ENCODE assay signal across 8 cellular contexts in the genomic region with DNA sequence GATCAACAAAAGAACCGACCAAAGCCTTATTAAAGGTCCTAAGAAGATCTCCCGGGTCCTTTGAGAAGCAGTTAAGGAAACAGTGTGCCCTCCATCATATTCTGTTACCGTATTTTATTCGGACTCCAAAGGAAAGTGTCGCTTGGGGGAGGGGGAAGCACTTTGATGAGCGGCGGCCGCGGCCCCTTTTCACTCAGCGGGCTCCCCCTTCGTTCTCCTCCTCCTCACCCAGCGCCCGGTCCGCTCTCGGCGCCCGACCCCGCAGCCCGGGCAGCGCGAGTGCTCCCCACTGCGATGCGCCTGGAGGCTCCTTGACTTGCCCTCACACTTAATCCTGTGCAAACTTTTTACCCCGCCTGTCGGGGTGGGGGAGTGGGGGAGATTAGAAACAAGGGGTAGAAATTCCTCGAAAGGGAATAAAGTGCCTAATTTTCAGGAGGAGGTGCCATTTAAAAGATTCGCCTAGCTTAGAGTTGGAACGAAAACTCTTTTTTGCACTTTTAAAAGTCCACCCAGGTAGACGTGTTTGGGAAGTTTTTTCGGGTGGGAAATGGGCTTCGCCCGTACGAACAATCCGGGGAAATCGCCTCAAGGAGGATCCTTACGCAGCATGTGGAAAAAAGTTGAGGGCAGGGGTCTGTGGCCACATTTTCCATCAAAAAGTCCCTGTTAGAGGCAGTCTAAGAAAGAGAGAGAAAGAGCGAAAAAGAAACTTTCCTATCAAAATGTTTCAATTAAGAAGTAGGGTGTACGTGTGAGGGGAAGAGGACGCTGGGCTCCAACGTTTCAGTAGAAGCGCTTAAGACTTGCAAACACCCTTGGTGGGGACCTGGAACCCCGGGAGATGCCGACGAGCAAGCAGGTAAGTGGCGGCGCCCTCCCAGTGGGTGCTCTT. TPM values are rescaled to one million over a fixed set of nuclear protein-coding genes. Genes with fewer than 3 reads are reported as not detected.
A peak's percentile ranks its signal among the peaks of the same experiment; 100 is the strongest.
DNase-seq lines count a peak whose midpoint lies in the region; ATAC-seq and TF ChIP-seq lines count a peak whose summit lies in the region.

No MANE protein-coding gene starts in this region.

- no peaks in the 10 kb centered on the region for H3K36me3 ChIP-seq in lower lobe of right lung

- no peak for TF ChIP-seq CTCF in lower lobe of right lung (IDR thresholded peaks at IDR 0.05)

- no peak overlapping the region for H3K27ac ChIP-seq in lower lobe of right lung

- H3K4me3 ChIP-seq in lower lobe of right lung = peak overlapping the region; percentile 58

- DNase-seq in Daoy (ENCODE audit: low read depth) (peak; percentile 24), KBM-7 (peak; percentile 48), astrocyte of the hippocampus (ENCODE audit: low read depth, low spot score) (peak; percentile 67), lower lobe of right lung (no peak), dedifferentiated amniotic fluid mesenchymal stem cell (ENCODE audit: extremely low spot score) (no peak)

- in situ Hi-C loops in KBM-7 (cut with MboI; ENCODE audit: low pct_unique_long_range_greater_than_20kb, low sequenced_read_pairs) = no loop called here

- H3K27me3 ChIP-seq in lower lobe of right lung (ENCODE audit: low read depth) = peaks cover 100% of the 10 kb centered on the region

- peaks cover 57% of the 10 kb centered on the region for H3K4me1 ChIP-seq in lower lobe of right lung

- intact Hi-C loops in lower lobe of right lung (cut with DNase I) = no loop called here

- H3K9me3 ChIP-seq in lower lobe of right lung = no peaks in the 10 kb centered on the region

- ATAC-seq in lower lobe of right lung (no peak), HG02763 (IDR thresholded peaks at IDR 0.05; ENCODE audit: unreplicated experiment) (no peak), HG02981 (IDR thresholded peaks at IDR 0.05; ENCODE audit: unreplicated experiment) (no peak), HG03469 (IDR thresholded peaks at IDR 0.05; ENCODE audit: unreplicated experiment) (no peak)

RNA-seq across cellular contexts. Expression of gene OTX1, which starts 1.1 kb away (rescaled TPM):
- total RNA-seq in Daoy (2014; rRNA removed; shearing (Covaris generic)) = 0.17 TPM in 1 of 2 replicates, not detected in the other
- 0.27 TPM for total RNA-seq in lower lobe of right lung

Comparison
In these comparisons a context has a peak if more than half of its experiments do, and no peak if none do; other contexts are left out.
1. DNase-seq: peak in Daoy (single experiment), KBM-7 (single experiment) and astrocyte of the hippocampus (single experiment); none in lower lobe of right lung (single experiment) and dedifferentiated amniotic fluid mesenchymal stem cell (single experiment).